ENCODE assay signal across 28 cellular contexts in the genomic region with DNA sequence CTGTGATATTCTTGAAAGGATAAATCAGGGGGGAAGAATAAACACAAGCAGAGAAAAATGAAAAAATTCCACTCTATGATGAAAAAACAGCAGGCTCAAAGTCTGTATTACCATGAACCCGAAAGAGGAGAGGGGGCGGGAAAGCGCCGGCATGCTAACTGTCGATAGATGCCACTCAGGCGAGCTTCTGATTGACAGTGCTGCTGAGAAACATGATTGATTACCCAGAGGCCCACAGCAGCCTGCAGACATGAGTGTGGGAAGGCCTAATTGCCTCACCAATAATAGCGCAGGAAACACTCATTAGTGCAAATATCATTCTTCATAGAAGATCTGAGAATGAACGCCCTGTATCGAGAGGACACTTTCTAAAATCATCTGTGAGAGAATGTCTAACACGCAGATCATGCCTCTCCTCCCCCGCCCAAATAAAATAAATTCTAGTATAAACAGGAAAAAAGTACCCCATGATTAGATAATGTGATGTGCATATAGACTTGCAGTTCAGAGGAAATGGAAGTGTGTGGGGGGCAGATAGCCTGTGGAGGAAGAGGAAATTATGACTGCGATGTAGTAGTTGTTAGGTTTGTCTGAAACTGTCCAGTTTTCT. TPM values are rescaled to one million over a fixed set of nuclear protein-coding genes. Genes with fewer than 3 reads are reported as not detected.
"Had no signal": no experiment of that assay in that cellular context is flagged by ENCODE, and none has a peak within 500 bp of the region (broad histone marks: within the 10 kb centered on the region; RNA-seq: fewer than 3 reads in every experiment).

No MANE protein-coding gene starts in this region.

- H3K27me3 ChIP-seq: adrenal gland, ascending aorta, brain microvascular endothelial cell, hepatocyte, pancreas, stomach, transverse colon, vagina had no signal

- H3K27ac ChIP-seq: adrenal gland, ascending aorta, brain microvascular endothelial cell, hepatocyte, neutrophil, pancreas, psoas muscle, stomach, transverse colon, vagina had no signal

- H3K4me2 ChIP-seq: hepatocyte had no signal

- H3K9me3 ChIP-seq: adrenal gland, ascending aorta, neutrophil, pancreas, psoas muscle, stomach, transverse colon, vagina had no signal

- H3K4me1 ChIP-seq: adrenal gland, ascending aorta, pancreas, psoas muscle, transverse colon, vagina had no signal

- DNase-seq: activated CD8-positive, alpha-beta memory T cell treated with anti-CD3 and anti-CD28 coated beads for 24 hours; activated CD8-positive, alpha-beta memory T cell treated with anti-CD3 and anti-CD28 coated beads, Interleukin-2, amount 50 U/mL, for 4 hours; activated T-cell treated with anti-CD3 and anti-CD28 coated beads, Interleukin-2, amount 50 U/mL, for 24 hours; adrenal gland; brain microvascular endothelial cell; effector CD4-positive, alpha-beta T cell; foreskin melanocyte; immature natural killer cell; kidney glomerular epithelial cell; left ventricle myocardium superior; midbrain; natural killer cell; pancreas; psoas muscle; right cardiac atrium; stimulated activated CD4-positive, alpha-beta T cell treated with anti-CD3 and anti-CD28 coated beads, Interleukin-12 subunit alpha, Interleukin-12 subunit beta, amount 100 ng/mL, for 4 hours; stomach; transverse colon had no signal

- H3K4me3 ChIP-seq: adrenal gland, ascending aorta, hepatocyte, pancreas, psoas muscle, stomach, transverse colon, vagina had no signal

- FAIRE-seq: endothelial cell of umbilical vein, pancreas had no signal

- H2AFZ ChIP-seq: hepatocyte had no signal

- ATAC-seq: activated T-helper 17 cell treated with anti-CD3 and anti-CD28 coated beads, Interleukin-2, amount 50 U/mL, for 72 hours; esophagus mucosa; left ventricle myocardium superior; natural killer cell; pancreas; psoas muscle; right cardiac atrium; WTC11 had no signal

- H3K36me3 ChIP-seq: adrenal gland, ascending aorta, brain microvascular endothelial cell, neutrophil, pancreas, stomach, transverse colon, vagina had no signal

RNA-seq across cellular contexts. Expression of gene TPH2, which starts 15.5 kb away (rescaled TPM):
- total RNA-seq: activated T-helper 17 cell treated with anti-CD3 and anti-CD28 coated beads, Interleukin-2, amount 50 U/mL, for 72 hours; adrenal gland; ascending aorta; endothelial cell of umbilical vein; esophagus mucosa; hepatocyte; left ventricle myocardium superior; natural killer cell; pancreas; psoas muscle; right cardiac atrium; skeletal muscle tissue; temporal lobe; transverse colon; vagina had no signal
- polyA plus RNA-seq: adrenal gland, endothelial cell of umbilical vein, hepatocyte, immature natural killer cell, pancreas, right cardiac atrium, stomach had no signal
